21 cellular contexts compared by ENCODE assay signal in genomic region chr11:71305451-71306125, GRCh38. TPM values are rescaled to one million over a fixed set of nuclear protein-coding genes. Genes with fewer than 3 reads are reported as not detected.
DNase-seq lines count a peak whose midpoint lies in the region; ATAC-seq, FAIRE-seq and TF ChIP-seq lines count a peak whose summit lies in the region.
"Had no signal": no experiment of that assay in that cellular context is flagged by ENCODE, and none has a peak within 500 bp of the region (broad histone marks: within the 10 kb centered on the region; RNA-seq: fewer than 3 reads in every experiment).

No MANE protein-coding gene starts in this region.

- H3K4me1 ChIP-seq in heart right ventricle, result no peaks in the 10 kb centered on the region

- DNase-seq in cardiac septum (ENCODE audit: low spot score) (peak; percentile 70), heart right ventricle (no peak), bronchial epithelial cell (ENCODE audit: low read depth) (peak; percentile 20), mesenteric fat pad (ENCODE audit: low spot score) (peak; percentile 78), ureter (ENCODE audit: low spot score) (peak; percentile 29), NCI-H146 (lab: John Stamatoyannopoulos, UW) (no peak), Kasumi-1 (lab: John Stamatoyannopoulos, UW) (no peak)
- DNase-seq: ACHN; activated T-cell treated with anti-CD3 and anti-CD28 coated beads, Interleukin-2, amount 50 U/mL, for 1 hour; effector memory CD4-positive, alpha-beta T cell; MM.1S; NCI-H1694; NCI-H82; OCI-M1 had no signal

- intact Hi-C loops in cardiac septum (cut with DNase I), result no loop called here
- intact Hi-C loops in heart right ventricle (cut with DNase I), result no loop called here

- no peak for TF ChIP-seq CTCF in heart right ventricle (IDR thresholded peaks at IDR 0.05)
- no peak for TF ChIP-seq CTCF in bronchial epithelial cell (IDR thresholded peaks at IDR 0.05; ENCODE audit: insufficient read depth, low read length, severe bottlenecking)

- H3K4me3 ChIP-seq in heart right ventricle (no peak overlapping the region), bronchial epithelial cell (ENCODE audit: low read depth, low read length) (no peak overlapping the region)
- H3K4me3 ChIP-seq: ascending aorta had no signal

- 81 to 85% methylated on average over 18 of the region's 18 CpGs for WGBS in heart right ventricle, 2 donors

- peaks cover 0 to 34% (median 22%) of the 10 kb centered on the region in 7 donors for H3K27me3 ChIP-seq in heart right ventricle
- no peaks in the 10 kb centered on the region for H3K27me3 ChIP-seq in bronchial epithelial cell (ENCODE audit: control insufficient read depth, insufficient read depth, low read length)
- H3K27me3 ChIP-seq: ascending aorta had no signal

- H3K27ac ChIP-seq in heart right ventricle, result no peak overlapping the region
- H3K27ac ChIP-seq: ascending aorta, C4-2B, HL-60 had no signal

- no peak for FAIRE-seq in bronchial epithelial cell (lab: Jason Lieb, UNC)
- FAIRE-seq: G401.6, H1 had no signal

- ATAC-seq in heart right ventricle, result no peak
- no peak for ATAC-seq in GM19324 (IDR thresholded peaks at IDR 0.05; ENCODE audit: low FRiP score, unreplicated experiment)

- no peaks in the 10 kb centered on the region for H3K9me3 ChIP-seq in heart right ventricle
- H3K9me3 ChIP-seq: ascending aorta had no signal

- H3K36me3 ChIP-seq in heart right ventricle (no peaks in the 10 kb centered on the region), bronchial epithelial cell (ENCODE audit: control insufficient read depth, insufficient read depth, low read length) (no peaks in the 10 kb centered on the region)
- H3K36me3 ChIP-seq: ascending aorta had no signal

RNA-seq across cellular contexts. Expression of gene SHANK2, which starts 53.2 kb away (rescaled TPM):
- total RNA-seq in cardiac septum (0.11 TPM), heart right ventricle (under 1 TPM in 8 of 10 donors, not detected in 2; 0.06 to 0.71 (median 0.56) TPM), bronchial epithelial cell (6.6 and 8.1 TPM in 2 replicates), mesenteric fat pad (2.0 TPM), ureter (77.1 TPM)
- under 1 TPM; under 0.01 to 0.07 TPM for polyA plus RNA-seq in heart right ventricle
- polyA plus RNA-seq: IgD-negative memory B cell had no signal

Comparison
In these comparisons a context has a peak if more than half of its experiments do, and no peak if none do; other contexts are left out.
1. DNase-seq: peak in cardiac septum (single experiment), bronchial epithelial cell (single experiment), mesenteric fat pad (single experiment) and ureter (single experiment); none in heart right ventricle (0 of 2), NCI-H146 (single experiment) and Kasumi-1 (0 of 2).